ENCODE assay signal across 26 cellular contexts in the genomic region with DNA sequence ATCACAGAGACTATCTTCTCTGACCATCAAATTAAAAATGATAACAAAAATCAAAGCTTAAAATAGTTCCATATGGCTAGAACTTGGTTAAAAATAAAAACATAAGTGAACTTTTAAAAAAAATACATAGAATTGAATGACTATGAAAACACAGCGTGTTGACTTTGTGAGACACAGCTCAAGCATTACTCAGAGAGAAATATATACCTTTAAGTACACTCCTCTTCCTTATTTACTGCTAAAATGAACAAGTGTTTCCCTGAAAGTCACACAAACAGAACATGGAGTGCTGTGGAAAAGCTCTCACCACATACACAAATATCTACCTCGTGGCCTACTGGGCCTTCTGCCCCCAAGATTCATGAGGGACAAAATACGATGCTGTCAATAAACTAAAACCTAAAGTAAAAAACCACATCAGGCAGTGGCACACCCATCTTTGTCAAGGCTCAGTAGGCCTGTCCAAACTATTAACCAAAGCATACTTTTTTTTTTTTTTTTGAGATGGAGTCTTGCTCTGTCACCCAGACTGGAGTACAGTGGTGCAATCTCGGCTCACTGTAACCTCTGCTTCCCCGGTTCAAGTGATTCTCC. TPM values are rescaled to one million over a fixed set of nuclear protein-coding genes. Genes with fewer than 3 reads are reported as not detected.
DNase-seq lines count a peak whose midpoint lies in the region; ATAC-seq and TF ChIP-seq lines count a peak whose summit lies in the region.
"Had no signal": no experiment of that assay in that cellular context is flagged by ENCODE, and none has a peak within 500 bp of the region (broad histone marks: within the 10 kb centered on the region; RNA-seq: fewer than 3 reads in every experiment).

No MANE protein-coding gene starts in this region.

- no peaks in the 10 kb centered on the region for H4K20me1 ChIP-seq in osteoblast (ENCODE audit: insufficient read depth, low read length)

- peak overlapping the region; percentile 81 for H2AFZ ChIP-seq in osteoblast (ENCODE audit: low read length)

- no peaks in the 10 kb centered on the region for H3K36me3 ChIP-seq in osteoblast (ENCODE audit: insufficient read depth, low read length)
- H3K36me3 ChIP-seq: pancreas, vagina had no signal

- no peak for TF ChIP-seq CTCF in osteoblast (IDR thresholded peaks at IDR 0.05; ENCODE audit: extremely low read depth, low read depth, low read length)

- ATAC-seq in GM18868 (IDR thresholded peaks at IDR 0.05; ENCODE audit: unreplicated experiment) (peak; percentile 60), GM21723 (IDR thresholded peaks at IDR 0.05; ENCODE audit: unreplicated experiment) (peak; percentile 54), HG03460 (IDR thresholded peaks at IDR 0.05; ENCODE audit: unreplicated experiment) (peak; percentile 43), GM18861 (IDR thresholded peaks at IDR 0.05; ENCODE audit: unreplicated experiment) (no peak)
- ATAC-seq: left ventricle myocardium superior, natural killer cell, pancreas, sciatic nerve had no signal

- H3K4me2 ChIP-seq in osteoblast (ENCODE audit: insufficient read depth, low read length) = no peak overlapping the region

- no peaks in the 10 kb centered on the region for H3K4me1 ChIP-seq in osteoblast (ENCODE audit: insufficient read depth, low read length)
- H3K4me1 ChIP-seq: pancreas, vagina had no signal

- H3K4me3 ChIP-seq in osteoblast (ENCODE audit: insufficient read depth, low read length) = no peak overlapping the region
- H3K4me3 ChIP-seq: pancreas, SK-N-MC, vagina had no signal

- peak; percentile 32 for DNase-seq in osteoblast (ENCODE audit: insufficient read length, low spot score, missing footprints)
- no peak for DNase-seq in activated CD4-positive, CD25-positive, alpha-beta regulatory T cell (lab: John Stamatoyannopoulos, UW)
- DNase-seq in stimulated activated CD4-positive, alpha-beta T cell treated with anti-CD3 and anti-CD28 coated beads, Interleukin-4, amount 100 ng/mL, for 1 hour = no peak
- DNase-seq: activated CD4-positive, alpha-beta T cell treated with anti-CD3 and anti-CD28 coated beads, Interleukin-2, amount 10 ng/mL, durations not matched to agents 7 days and 5 days; cerebellar nuclear complex; HFFc6; hypothalamus; KBM-7; left ventricle myocardium superior; midbrain; MM.1S; natural killer cell; NCI-H146; NCI-H2171 treated with DMSO at 0.1 percent for 48 hours; NCI-H526; pancreas; substantia nigra had no signal

- no peaks in the 10 kb centered on the region for H3K79me2 ChIP-seq in osteoblast (ENCODE audit: insufficient read depth, low read length)

- H3K27ac ChIP-seq in osteoblast (ENCODE audit: low read depth, low read length) = no peak overlapping the region
- H3K27ac ChIP-seq: epithelial cell of prostate, pancreas, SK-N-MC, vagina had no signal

- H3K9me3 ChIP-seq in osteoblast (ENCODE audit: low read depth, low read length) = no peaks in the 10 kb centered on the region
- H3K9me3 ChIP-seq: pancreas, vagina had no signal

- H3K27me3 ChIP-seq in osteoblast (ENCODE audit: insufficient read depth, low read length) = no peaks in the 10 kb centered on the region
- H3K27me3 ChIP-seq: pancreas, vagina had no signal

RNA-seq across cellular contexts. Expression of a gene that starts 7.5 kb away (rescaled TPM):
- 0.88 and 1.1 TPM in 2 replicates for total RNA-seq in osteoblast
- total RNA-seq: activated T-helper 2 cell treated with anti-CD3 and anti-CD28 coated beads, Interferon-gamma antibody, Interleukin-2, Interleukin-4, amounts not matched to agents 10 μg/mL and 5 μg/mL and 100 μg/mL, durations not matched to agents 14 hours and 24 hours and 36 hours; left ventricle myocardium superior; natural killer cell had no signal

RNA-seq across cellular contexts. Expression of a gene that starts 52.0 kb away (rescaled TPM):
- 2.5 and 3.5 TPM in 2 replicates for total RNA-seq in osteoblast
